In the genomic region with DNA sequence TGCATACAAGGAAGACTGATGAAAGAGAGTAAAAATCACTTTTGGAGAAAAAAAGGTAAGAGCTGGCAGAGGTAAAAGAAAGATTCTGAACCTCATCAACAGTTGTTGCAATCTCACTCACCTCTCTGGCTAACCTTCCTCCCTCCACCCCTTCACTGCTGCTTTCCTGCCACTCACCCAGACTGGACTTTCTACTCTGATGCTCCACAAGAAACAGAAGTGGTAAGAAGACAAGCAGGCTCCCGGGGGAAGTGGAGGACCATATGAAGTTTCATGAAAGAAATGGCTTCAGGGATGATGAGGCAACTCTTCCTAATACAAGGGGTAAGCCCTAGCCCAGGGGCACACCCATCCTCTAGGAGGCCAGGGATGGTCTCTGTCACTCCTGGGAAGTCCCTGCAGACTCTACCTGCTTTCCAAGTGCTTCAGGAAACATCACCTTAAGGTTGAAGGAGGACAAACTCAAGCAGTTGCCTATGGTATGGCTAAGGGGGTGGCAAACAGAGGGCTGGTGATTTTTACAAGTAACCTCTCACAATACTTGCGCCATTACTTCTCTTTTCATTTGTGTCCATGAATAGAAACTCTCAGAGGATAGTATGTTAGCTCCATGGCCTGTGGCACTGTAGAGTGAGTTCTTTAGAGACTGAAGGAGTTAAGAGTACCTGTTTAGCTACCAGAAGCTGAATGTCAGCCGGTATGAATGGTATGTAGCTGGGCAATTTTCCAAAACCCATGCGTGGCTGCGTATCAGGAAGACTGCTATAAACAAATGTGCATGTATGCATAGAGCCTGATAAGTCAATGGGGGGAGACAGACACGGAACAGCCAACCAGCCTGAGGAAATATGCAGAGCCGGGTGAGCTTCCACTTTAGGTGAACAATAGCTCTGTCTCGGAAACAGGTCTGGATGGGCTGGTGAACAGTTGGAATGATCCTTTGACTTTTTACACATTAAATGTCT, we compare ENCODE assay signal across 10 cellular contexts.
DNase-seq lines count a peak whose midpoint lies in the region; ATAC-seq and TF ChIP-seq lines count a peak whose summit lies in the region.
"Had no signal": no experiment of that assay in that cellular context is flagged by ENCODE, and none has a peak within 500 bp of the region (broad histone marks: within the 10 kb centered on the region; RNA-seq: fewer than 3 reads in every experiment).

No MANE protein-coding gene starts in this region.

- no peaks in the 10 kb centered on the region for H3K9me3 ChIP-seq in smooth muscle cell (replicated peaks; ENCODE audit: low read depth)
- H3K9me3 ChIP-seq: adrenal gland had no signal

- H3K4me3 ChIP-seq in smooth muscle cell = no peak overlapping the region
- H3K4me3 ChIP-seq: adrenal gland had no signal

- peak; percentile 19 to 54 for DNase-seq in NOMO-1 (lab: John Stamatoyannopoulos, UW; ENCODE audit: unreplicated experiment in 2 of 2)
- DNase-seq in NOMO-1 treated with dmso at 0.1 percent for 144 hours (lab: John Stamatoyannopoulos, UW; ENCODE audit: unreplicated experiment) = no peak
- peak; percentile 94 for DNase-seq in OCI-M1 (lab: John Stamatoyannopoulos, UW)
- DNase-seq in smooth muscle cell (lab: John Stamatoyannopoulos, UW; ENCODE audit: unreplicated experiment) = no peak
- DNase-seq in RKO (ENCODE audit: low spot score) = no peak
- no peak for DNase-seq in retina
- no peak for DNase-seq in activated CD8-positive, alpha-beta memory T cell treated with anti-CD3 and anti-CD28 coated beads, Interleukin-2, amount 50 U/mL, for 4 hours
- DNase-seq: adrenal gland, Kasumi-1 had no signal

- no peaks in the 10 kb centered on the region for H3F3A ChIP-seq in smooth muscle cell (ENCODE audit: low read depth)

- H2AFZ ChIP-seq in smooth muscle cell (ENCODE audit: low read depth) = no peak overlapping the region

- no peak for TF ChIP-seq CTCF in smooth muscle cell (IDR thresholded peaks at IDR 0.05; ENCODE audit: borderline replicate concordance, insufficient read depth, poor library complexity, severe bottlenecking)

- no peaks in the 10 kb centered on the region for H3K4me1 ChIP-seq in smooth muscle cell (ENCODE audit: low read depth)
- H3K4me1 ChIP-seq: adrenal gland had no signal

- no peaks in the 10 kb centered on the region for H4K20me1 ChIP-seq in smooth muscle cell (ENCODE audit: low read depth)

- H3K27ac ChIP-seq in smooth muscle cell (ENCODE audit: low read depth) = no peak overlapping the region
- H3K27ac ChIP-seq: adrenal gland had no signal

- peak overlapping the region; percentile 74 for H3K4me2 ChIP-seq in smooth muscle cell

- no peaks in the 10 kb centered on the region for H3K36me3 ChIP-seq in smooth muscle cell (ENCODE audit: low read depth)
- H3K36me3 ChIP-seq: adrenal gland had no signal

- ATAC-seq in esophagus mucosa = peak; percentile 42

- 46% methylated on average over 8 of the region's 8 CpGs for WGBS in smooth muscle cell (ENCODE audit: low lambda C conversion rate)

- H3K27me3 ChIP-seq in smooth muscle cell (ENCODE audit: low read depth) = no peaks in the 10 kb centered on the region
- H3K27me3 ChIP-seq: adrenal gland had no signal

- no peak overlapping the region for H3K9ac ChIP-seq in smooth muscle cell (ENCODE audit: low read depth)

- H3K79me2 ChIP-seq in smooth muscle cell (ENCODE audit: low read depth) = no peaks in the 10 kb centered on the region

Comparison
In these comparisons a context has a peak if more than half of its experiments do, and no peak if none do; other contexts are left out.
1. DNase-seq: peak in NOMO-1 (2 of 2) and OCI-M1 (single experiment); none in NOMO-1 treated with dmso at 0.1 percent for 144 hours (single experiment), smooth muscle cell (single experiment), RKO (single experiment), retina (single experiment) and activated CD8-positive, alpha-beta memory T cell treated with anti-CD3 and anti-CD28 coated beads, Interleukin-2, amount 50 U/mL, for 4 hours (single experiment).